1 cellular context compared by ENCODE assay signal in the genomic region with DNA sequence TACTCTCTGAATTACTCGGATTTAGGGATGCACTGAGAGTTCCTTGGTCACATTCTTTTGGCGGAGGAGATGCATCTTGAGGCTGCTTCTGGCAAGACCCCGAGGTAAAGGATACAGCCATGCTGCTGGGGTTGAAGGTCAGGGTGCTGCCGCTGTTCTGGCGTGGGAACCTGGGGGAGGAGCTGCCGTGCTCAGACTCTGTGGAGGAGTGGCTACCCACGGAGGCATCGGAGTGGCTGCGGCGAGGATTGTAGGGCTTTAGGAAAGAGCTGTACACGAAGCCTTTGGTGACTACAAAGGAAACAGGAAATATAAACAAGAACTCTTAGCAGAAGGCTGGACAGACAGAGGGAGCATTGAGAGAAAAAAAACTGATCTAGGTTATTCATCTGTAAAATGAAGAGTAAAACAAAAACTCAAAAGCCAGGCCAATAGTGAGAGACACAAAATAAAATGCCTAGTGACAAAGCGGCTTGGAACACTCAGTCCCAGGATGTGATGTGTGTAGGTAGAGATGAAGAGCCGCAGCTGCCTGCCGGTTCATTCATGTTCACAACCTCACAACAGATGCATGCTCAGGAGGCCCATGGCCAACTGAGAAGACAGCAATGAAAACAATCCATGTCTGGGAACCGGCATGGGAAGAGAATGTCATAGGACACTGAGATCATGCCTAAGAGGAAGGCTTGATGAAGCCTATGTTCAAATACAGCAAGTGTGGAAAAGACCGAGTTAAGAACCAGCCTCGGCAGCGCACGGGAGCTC.
TF ChIP-seq lines count a peak whose summit lies in the region.

No MANE protein-coding gene starts in this region.

TF ChIP-seq in endothelial cell of umbilical vein, 7 proteins besides CTCF, POLR2A, EP300 and RAD21:
- TF ChIP-seq JUN (IDR thresholded peaks at IDR 0.05; ENCODE audit: borderline replicate concordance, insufficient read depth, insufficient read length, low read depth) (no peak), MYC (IDR thresholded peaks at IDR 0.05; ENCODE audit: low read depth, low read length) (no peak), POLR2AphosphoS5 (IDR thresholded peaks at IDR 0.05; ENCODE audit: insufficient read depth, low read depth, low read length) (no peak), FOS (IDR thresholded peaks at IDR 0.05; ENCODE audit: borderline replicate concordance, insufficient read depth, low read length) (no peak), GATA2 (IDR thresholded peaks at IDR 0.05; ENCODE audit: insufficient read depth, insufficient read length, low read depth, low read length) (no peak), EZH2 (IDR thresholded peaks at IDR 0.05; ENCODE audit: borderline replicate concordance, low read depth, low read length, severe bottlenecking) (no peak)
- TF ChIP-seq, protein P1, sequence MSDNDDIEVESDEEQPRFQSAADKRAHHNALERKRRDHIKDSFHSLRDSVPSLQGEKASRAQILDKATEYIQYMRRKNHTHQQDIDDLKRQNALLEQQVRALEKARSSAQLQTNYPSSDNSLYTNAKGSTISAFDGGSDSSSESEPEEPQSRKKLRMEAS (IDR thresholded peaks at IDR 0.05; ENCODE audit: insufficient read depth, insufficient read length): no peak
